17 cellular contexts compared by ENCODE assay signal in genomic region chr20:4894981-4895381, GRCh38.
DNase-seq lines count a peak whose midpoint lies in the region; ATAC-seq and TF ChIP-seq lines count a peak whose summit lies in the region.
"Had no signal": no experiment of that assay in that cellular context is flagged by ENCODE, and none has a peak within 500 bp of the region (broad histone marks: within the 10 kb centered on the region; RNA-seq: fewer than 3 reads in every experiment).

No MANE protein-coding gene starts in this region.

- no peaks in the 10 kb centered on the region for H3K27me3 ChIP-seq in right atrium auricular region
- H3K27me3 ChIP-seq: neutrophil, tibial nerve had no signal

- no peak for TF ChIP-seq CTCF in right atrium auricular region (IDR thresholded peaks at IDR 0.05)

- no peak overlapping the region for H3K4me3 Mint-ChIP-seq in activated CD8-positive, alpha-beta T cell treated with anti-CD3 and anti-CD28 coated beads, Interleukin-2, amount 10 ng/mL, durations not matched to agents 7 days and 5 days
- H3K4me3 Mint-ChIP-seq: activated naive CD8-positive, alpha-beta T cell treated with anti-CD3 and anti-CD28 coated beads for 36 hours; central memory CD8-positive, alpha-beta T cell had no signal

- H3K36me3 ChIP-seq in right atrium auricular region: peaks cover 12% of the 10 kb centered on the region

- no peak overlapping the region for H3K27ac ChIP-seq in right atrium auricular region
- H3K27ac ChIP-seq: left ventricle myocardium inferior, neutrophil had no signal

- DNase-seq in right atrium auricular region (ENCODE audit: low spot score) (peak; percentile 38), Right ventricle myocardium inferior (ENCODE audit: missing footprints) (no peak), middle frontal gyrus (ENCODE audit: extremely low spot score, low spot score) (peak; percentile 11), HuH-7.5 (ENCODE audit: low spot score) (no peak)
- DNase-seq in activated CD8-positive, alpha-beta T cell treated with anti-CD3 and anti-CD28 coated beads, Interleukin-2, amount 10 ng/mL, durations not matched to agents 7 days and 5 days: no peak
- DNase-seq in effector CD4-positive, alpha-beta T cell: no peak
- DNase-seq: activated naive CD8-positive, alpha-beta T cell treated with anti-CD3 and anti-CD28 coated beads for 36 hours; DMS79 treated with DMSO at 0.1 percent for 48 hours; HCEC 1CT; left ventricle myocardium inferior; NCI-H1105; NCI-H510A had no signal

- H3K4me1 ChIP-seq in right atrium auricular region: peaks cover 0 to 11% of the 10 kb centered on the region in 2 donors

- no peaks in the 10 kb centered on the region for H3K9me3 Mint-ChIP-seq in activated CD8-positive, alpha-beta T cell treated with anti-CD3 and anti-CD28 coated beads, Interleukin-2, amount 10 ng/mL, durations not matched to agents 7 days and 5 days (ENCODE audit: insufficient read depth)
- H3K9me3 Mint-ChIP-seq: activated naive CD8-positive, alpha-beta T cell treated with anti-CD3 and anti-CD28 coated beads for 36 hours; central memory CD8-positive, alpha-beta T cell had no signal

- CTCF ChIA-PET in activated CD8-positive, alpha-beta T cell treated with anti-CD3 and anti-CD28 coated beads, Interleukin-2, amount 10 ng/mL, durations not matched to agents 7 days and 5 days (lab: Charles Lee): no interaction called here

- no peaks in the 10 kb centered on the region for H3K9me3 ChIP-seq in right atrium auricular region
- H3K9me3 ChIP-seq: left ventricle myocardium inferior, neutrophil, tibial nerve had no signal

- no peaks in the 10 kb centered on the region for H3K27me3 Mint-ChIP-seq in activated CD8-positive, alpha-beta T cell treated with anti-CD3 and anti-CD28 coated beads, Interleukin-2, amount 10 ng/mL, durations not matched to agents 7 days and 5 days (ENCODE audit: low read depth)
- H3K27me3 Mint-ChIP-seq: activated naive CD8-positive, alpha-beta T cell treated with anti-CD3 and anti-CD28 coated beads for 36 hours; central memory CD8-positive, alpha-beta T cell had no signal

- intact Hi-C loops in Right ventricle myocardium inferior (cut with DNase I): no loop called here

- H3K4me3 ChIP-seq in right atrium auricular region: no peak overlapping the region
- H3K4me3 ChIP-seq: left ventricle myocardium inferior, tibial nerve had no signal

- peak overlapping the region; percentile 7 for H3K27ac Mint-ChIP-seq in activated CD8-positive, alpha-beta T cell treated with anti-CD3 and anti-CD28 coated beads, Interleukin-2, amount 10 ng/mL, durations not matched to agents 7 days and 5 days
- H3K27ac Mint-ChIP-seq: activated naive CD8-positive, alpha-beta T cell treated with anti-CD3 and anti-CD28 coated beads for 36 hours had no signal

- ATAC-seq in Right ventricle myocardium inferior: no peak
- ATAC-seq in activated CD8-positive, alpha-beta T cell treated with anti-CD3 and anti-CD28 coated beads, Interleukin-2, amount 10 ng/mL, durations not matched to agents 7 days and 5 days: no peak
- ATAC-seq in GM21423 (IDR thresholded peaks at IDR 0.05; ENCODE audit: unreplicated experiment): no peak
- no peak for ATAC-seq in HG03039 (IDR thresholded peaks at IDR 0.05; ENCODE audit: unreplicated experiment)

- H3K36me3 Mint-ChIP-seq in activated CD8-positive, alpha-beta T cell treated with anti-CD3 and anti-CD28 coated beads, Interleukin-2, amount 10 ng/mL, durations not matched to agents 7 days and 5 days (ENCODE audit: low read depth): peaks cover 14% of the 10 kb centered on the region

- peaks cover 11% of the 10 kb centered on the region for H3K4me1 Mint-ChIP-seq in activated CD8-positive, alpha-beta T cell treated with anti-CD3 and anti-CD28 coated beads, Interleukin-2, amount 10 ng/mL, durations not matched to agents 7 days and 5 days (ENCODE audit: low read depth)
- H3K4me1 Mint-ChIP-seq: activated naive CD8-positive, alpha-beta T cell treated with anti-CD3 and anti-CD28 coated beads for 36 hours had no signal

- POLR2A ChIA-PET in activated CD8-positive, alpha-beta T cell treated with anti-CD3 and anti-CD28 coated beads, Interleukin-2, amount 10 ng/mL, durations not matched to agents 7 days and 5 days (lab: Charles Lee): no interaction called here

Comparison
In these comparisons a context has a peak if more than half of its experiments do, and no peak if none do; other contexts are left out.
1. DNase-seq: peak in right atrium auricular region (single experiment) and middle frontal gyrus (single experiment); none in Right ventricle myocardium inferior (single experiment), activated CD8-positive, alpha-beta T cell treated with anti-CD3 and anti-CD28 coated beads, Interleukin-2, amount 10 ng/mL, durations not matched to agents 7 days and 5 days (single experiment), effector CD4-positive, alpha-beta T cell (single experiment) and HuH-7.5 (single experiment).